Comparison of ENCODE assay signal across 3 cellular contexts in the genomic region with DNA sequence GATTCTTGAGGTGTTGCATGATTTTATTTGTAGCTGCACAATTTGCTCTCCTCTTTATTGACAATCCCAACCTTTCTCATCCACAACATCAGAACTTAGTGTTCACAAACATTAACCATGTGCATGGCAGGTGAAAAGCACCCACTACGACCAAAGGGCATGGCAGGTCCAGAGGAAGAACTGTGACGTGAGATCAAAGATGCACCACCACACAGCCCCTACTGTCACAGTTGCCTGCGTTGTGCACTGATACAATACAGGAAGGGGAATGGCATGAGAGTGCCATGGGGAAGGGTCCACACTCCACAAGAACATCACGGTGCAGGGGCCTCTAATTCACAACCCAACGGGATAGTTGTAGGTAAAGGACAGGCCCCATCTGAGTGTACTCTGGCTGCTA.
"Had no signal": no experiment of that assay in that cellular context is flagged by ENCODE, and none has a peak within 500 bp of the region (broad histone marks: within the 10 kb centered on the region; RNA-seq: fewer than 3 reads in every experiment).

No MANE protein-coding gene starts in this region.

- DNase-seq: GDM1, GF-D8 had no signal

- H3K4me3 ChIP-seq: GM12878 had no signal

- ATAC-seq: GM12878 had no signal
